ENCODE assay signal across 24 cellular contexts in genomic region chr11:107183963-107184362, GRCh38.
"Had no signal": no experiment of that assay in that cellular context is flagged by ENCODE, and none has a peak within 500 bp of the region (broad histone marks: within the 10 kb centered on the region; RNA-seq: fewer than 3 reads in every experiment).

No MANE protein-coding gene starts in this region.

- H3K27me3 ChIP-seq: SJCRH30 had no signal

- H3K4me1 Mint-ChIP-seq: activated CD4-positive, alpha-beta T cell treated with anti-CD3 and anti-CD28 coated beads for 36 hours; activated naive CD8-positive, alpha-beta T cell treated with anti-CD3 and anti-CD28 coated beads, Interleukin-2, amount 50 U/mL, for 24 hours; IgD-negative memory B cell had no signal

- H3K27ac ChIP-seq: RWPE1, SJCRH30, WERI-Rb-1 had no signal

- H3K27ac Mint-ChIP-seq: activated CD4-positive, alpha-beta T cell treated with anti-CD3 and anti-CD28 coated beads for 36 hours; activated CD8-positive, alpha-beta T cell treated with anti-CD3 and anti-CD28 coated beads for 36 hours; activated naive CD4-positive, alpha-beta T cell treated with anti-CD3 and anti-CD28 coated beads, Interleukin-2, amount 50 U/mL, for 72 hours; activated naive CD8-positive, alpha-beta T cell treated with anti-CD3 and anti-CD28 coated beads, Interleukin-2, amount 50 U/mL, for 24 hours; activated T-helper 1 cell treated with anti-CD3 and anti-CD28 coated beads, Interleukin-12 subunit alpha, Interleukin-12 subunit beta, Interleukin-2, Interleukin-4 antibody, amounts not matched to agents 30 ng/mL and 10 ng/mL and 1 ng/mL, durations not matched to agents 14 hours and 24 hours and 36 hours; IgD-negative memory B cell had no signal

- H3K4me3 Mint-ChIP-seq: activated CD4-positive, alpha-beta T cell treated with anti-CD3 and anti-CD28 coated beads for 36 hours; activated CD8-positive, alpha-beta T cell treated with anti-CD3 and anti-CD28 coated beads for 36 hours; activated naive CD8-positive, alpha-beta T cell treated with anti-CD3 and anti-CD28 coated beads, Interleukin-2, amount 50 U/mL, for 24 hours; activated T-helper 1 cell treated with anti-CD3 and anti-CD28 coated beads, Interleukin-12 subunit alpha, Interleukin-12 subunit beta, Interleukin-2, Interleukin-4 antibody, amounts not matched to agents 30 ng/mL and 10 ng/mL and 1 ng/mL, durations not matched to agents 14 hours and 24 hours and 36 hours; IgD-negative memory B cell had no signal

- H3K4me3 ChIP-seq: SJCRH30 had no signal

- H3K9ac ChIP-seq: SK-N-SH had no signal

- H3K9me3 ChIP-seq: SJCRH30, SK-N-SH had no signal

- H3K36me3 ChIP-seq: SJCRH30, WERI-Rb-1 had no signal

- ATAC-seq: activated CD4-positive, alpha-beta T cell treated with anti-CD3 and anti-CD28 coated beads for 36 hours; activated CD8-positive, alpha-beta T cell treated with anti-CD3 and anti-CD28 coated beads for 36 hours; activated naive CD4-positive, alpha-beta T cell treated with anti-CD3 and anti-CD28 coated beads, Interleukin-2, amount 50 U/mL, for 72 hours; activated naive CD8-positive, alpha-beta T cell treated with anti-CD3 and anti-CD28 coated beads, Interleukin-2, amount 50 U/mL, for 24 hours; Panc1 had no signal

- H3K4me2 ChIP-seq: SK-N-SH had no signal

- H3K9me3 Mint-ChIP-seq: activated CD8-positive, alpha-beta T cell treated with anti-CD3 and anti-CD28 coated beads for 36 hours; activated T-helper 1 cell treated with anti-CD3 and anti-CD28 coated beads, Interleukin-12 subunit alpha, Interleukin-12 subunit beta, Interleukin-2, Interleukin-4 antibody, amounts not matched to agents 30 ng/mL and 10 ng/mL and 1 ng/mL, durations not matched to agents 14 hours and 24 hours and 36 hours had no signal

- H3K36me3 Mint-ChIP-seq: activated naive CD4-positive, alpha-beta T cell treated with anti-CD3 and anti-CD28 coated beads, Interleukin-2, amount 50 U/mL, for 72 hours; IgD-negative memory B cell had no signal

- H3K4me1 ChIP-seq: SJCRH30 had no signal

- DNase-seq: activated CD4-positive, alpha-beta T cell treated with anti-CD3 and anti-CD28 coated beads for 36 hours; activated CD8-positive, alpha-beta memory T cell treated with anti-CD3 and anti-CD28 coated beads, Interleukin-2, amount 50 U/mL, for 4 hours; activated CD8-positive, alpha-beta T cell treated with anti-CD3 and anti-CD28 coated beads for 36 hours; activated effector memory CD4-positive, alpha-beta T cell treated with Interleukin-2 at 50 U/mL for 16 hours; activated naive CD4-positive, alpha-beta T cell treated with Interleukin-2 at 50 U/mL for 16 hours; activated naive CD8-positive, alpha-beta T cell treated with anti-CD3 and anti-CD28 coated beads, Interleukin-2, amount 50 U/mL, for 24 hours; amniotic stem cell; KG1; NCI-H1092; NCI-H1417; NCI-H1930; NCI-H2171; NCI-H345; NCI-H510A; Right ventricle myocardium superior; SJCRH30; SK-N-SH; T-helper 1 cell; WERI-Rb-1 had no signal

- H3K27me3 Mint-ChIP-seq: activated CD4-positive, alpha-beta T cell treated with anti-CD3 and anti-CD28 coated beads for 36 hours; activated CD8-positive, alpha-beta T cell treated with anti-CD3 and anti-CD28 coated beads for 36 hours; activated naive CD8-positive, alpha-beta T cell treated with anti-CD3 and anti-CD28 coated beads, Interleukin-2, amount 50 U/mL, for 24 hours; IgD-negative memory B cell had no signal
